7 cellular contexts compared by ENCODE assay signal in the genomic region with DNA sequence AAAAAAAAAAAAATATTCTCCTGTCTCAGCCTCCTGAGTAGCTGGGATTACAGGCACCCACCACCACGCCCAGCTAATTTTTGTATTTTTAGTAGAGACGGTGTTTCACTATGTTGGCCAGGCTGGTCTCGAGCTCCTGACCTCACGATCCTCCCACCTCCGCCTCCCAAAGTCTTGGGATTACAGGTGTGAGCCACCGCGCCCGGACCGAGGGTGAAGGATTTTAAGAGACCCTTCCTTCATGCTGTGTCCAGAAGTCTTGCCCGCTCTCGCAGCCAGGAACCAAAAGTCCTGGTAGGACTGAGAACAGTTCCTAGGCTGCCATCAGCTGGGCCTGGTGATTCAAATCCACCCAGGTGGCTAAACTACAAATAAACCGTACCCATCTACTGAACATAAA. TPM values are rescaled to one million over a fixed set of nuclear protein-coding genes. Genes with fewer than 3 reads are reported as not detected.
DNase-seq lines count a peak whose midpoint lies in the region; ATAC-seq, FAIRE-seq and TF ChIP-seq lines count a peak whose summit lies in the region.
"Not testable (repeated sequence)": the region's sequence is repeated elsewhere in the genome, so short reads cannot be mapped to it uniquely, and the experiment has no call there.

No MANE protein-coding gene starts in this region.

- TF ChIP-seq POLR2A in HepG2 (IDR thresholded peaks at IDR 0.05; ENCODE audit: insufficient read depth in 1 of 2, low read depth in 2 of 2, low read length in 2 of 2): not testable (repeated sequence)

- peak overlapping the region; percentile 73 for H3K4me3 Mint-ChIP-seq in CD4-positive, alpha-beta T cell
- peak overlapping the region; percentile 57 for H3K4me3 Mint-ChIP-seq in activated CD4-positive, alpha-beta memory T cell treated with anti-CD3 and anti-CD28 coated beads, Interleukin-2, amount 10 ng/mL, durations not matched to agents 7 days and 5 days
- peak overlapping the region; percentile 53 for H3K4me3 Mint-ChIP-seq in activated naive CD4-positive, alpha-beta T cell treated with anti-CD3 and anti-CD28 coated beads, Interleukin-2, amount 10 ng/mL, durations not matched to agents 7 days and 5 days
- H3K4me3 Mint-ChIP-seq in central memory CD8-positive, alpha-beta T cell: peak overlapping the region; percentile 43
- peak overlapping the region; percentile 30 for H3K4me3 Mint-ChIP-seq in neural progenitor cell

- H2AFZ ChIP-seq in HepG2 (ENCODE audit: low read length); neural progenitor cell (replicated peaks): not testable (repeated sequence)

- TF ChIP-seq EP300 in HepG2 (IDR thresholded peaks at IDR 0.05; ENCODE audit: low read depth in 2 of 2, low read length in 2 of 2); HepG2 (CRISPR knock-in tag; IDR thresholded peaks at IDR 0.05; ENCODE audit: borderline replicate concordance): not testable (repeated sequence)

- not testable (repeated sequence) for BruUV-seq in Panc1 (replicated peaks; lab: Mats Ljungman, UMichigan); HepG2 (replicated peaks; lab: Mats Ljungman, UMichigan)

- peaks cover 35% of the 10 kb centered on the region for H3F3A ChIP-seq in neural progenitor cell (ENCODE audit: low read depth)

- POLR2A ChIA-PET in CD4-positive, alpha-beta T cell (lab: Charles Lee): interaction anchor here (0.8 to 8.5 kb wide), 5 partner anchors 7 to 99 kb away, joined by 3 to 77 read pairs (median 8); partner anchors contain the start of gene ABCB8
- POLR2A ChIA-PET in Panc1 (lab: Charles Lee): not testable (repeated sequence)
- POLR2A ChIA-PET in activated CD4-positive, alpha-beta memory T cell treated with anti-CD3 and anti-CD28 coated beads, Interleukin-2, amount 10 ng/mL, durations not matched to agents 7 days and 5 days (lab: Charles Lee): interaction anchor here (0.6 to 3.8 kb wide), 8 partner anchors 8 to 1162 kb away, joined by 3 to 34 read pairs (median 6); partner anchors contain the start of genes ABCB8 and NOS3
- POLR2A ChIA-PET in HepG2 (lab: Yijun Ruan, JAX): interaction anchor here (1.5 to 5.2 kb wide), 2 partner anchors 17 to 51 kb away, joined by 8 to 31 read pairs; partner anchors contain the start of gene ABCB8

- H3K27ac Mint-ChIP-seq in CD4-positive, alpha-beta T cell: peak overlapping the region; percentile 97
- H3K27ac Mint-ChIP-seq in activated CD4-positive, alpha-beta memory T cell treated with anti-CD3 and anti-CD28 coated beads, Interleukin-2, amount 10 ng/mL, durations not matched to agents 7 days and 5 days: peak overlapping the region; percentile 97
- H3K27ac Mint-ChIP-seq in activated naive CD4-positive, alpha-beta T cell treated with anti-CD3 and anti-CD28 coated beads, Interleukin-2, amount 10 ng/mL, durations not matched to agents 7 days and 5 days: peak overlapping the region; percentile 94
- peak overlapping the region; percentile 87 for H3K27ac Mint-ChIP-seq in central memory CD8-positive, alpha-beta T cell (ENCODE audit: low read depth)
- H3K27ac Mint-ChIP-seq in neural progenitor cell: peak overlapping the region; percentile 91

- CTCF ChIA-PET in CD4-positive, alpha-beta T cell (lab: Charles Lee): interaction anchor here (2.1 to 2.2 kb wide), 2 partner anchors 26 to 72 kb away, joined by 6 to 7 read pairs; partner anchors contain the start of gene TMUB1
- CTCF ChIA-PET in Panc1 (lab: Charles Lee): not testable (repeated sequence)
- CTCF ChIA-PET in activated CD4-positive, alpha-beta memory T cell treated with anti-CD3 and anti-CD28 coated beads, Interleukin-2, amount 10 ng/mL, durations not matched to agents 7 days and 5 days (lab: Charles Lee): interaction anchor here (0.9 to 4.9 kb wide), 9 partner anchors 8 to 114 kb away, joined by 3 to 57 read pairs (median 13); partner anchors contain the start of gene ABCB8
- CTCF ChIA-PET in activated naive CD4-positive, alpha-beta T cell treated with anti-CD3 and anti-CD28 coated beads, Interleukin-2, amount 10 ng/mL, durations not matched to agents 7 days and 5 days (lab: Charles Lee): interaction anchor here (0.7 to 4.1 kb wide), 9 partner anchors 9 to 113 kb away, joined by 3 to 21 read pairs (median 5); no protein-coding TSS in a partner anchor
- CTCF ChIA-PET in HepG2 (lab: Yijun Ruan, JAX; ENCODE audit: low intra/inter-chr PET ratio, low total read pairs): interaction anchor here (1.1 kb wide), 1 partner anchor 112 kb away, joined by 3 read pairs; no protein-coding TSS in a partner anchor

- not testable (repeated sequence) for FAIRE-seq in HepG2 (lab: Jason Lieb, UNC)

- peaks cover 84% of the 10 kb centered on the region for H3K4me1 Mint-ChIP-seq in CD4-positive, alpha-beta T cell (ENCODE audit: low read depth)
- H3K4me1 Mint-ChIP-seq in activated CD4-positive, alpha-beta memory T cell treated with anti-CD3 and anti-CD28 coated beads, Interleukin-2, amount 10 ng/mL, durations not matched to agents 7 days and 5 days: peaks cover 85% of the 10 kb centered on the region
- H3K4me1 Mint-ChIP-seq in activated naive CD4-positive, alpha-beta T cell treated with anti-CD3 and anti-CD28 coated beads, Interleukin-2, amount 10 ng/mL, durations not matched to agents 7 days and 5 days: peaks cover 91% of the 10 kb centered on the region
- H3K4me1 Mint-ChIP-seq in central memory CD8-positive, alpha-beta T cell: peaks cover 65% of the 10 kb centered on the region
- peaks cover 54% of the 10 kb centered on the region for H3K4me1 Mint-ChIP-seq in neural progenitor cell

- not testable (repeated sequence) for TF ChIP-seq CTCF in CD4-positive, alpha-beta T cell (IDR thresholded peaks at IDR 0.05); Panc1 (IDR thresholded peaks at IDR 0.05); HepG2 (CRISPR knock-in tag; IDR thresholded peaks at IDR 0.05); neural progenitor cell (IDR thresholded peaks at IDR 0.05)

- not testable (repeated sequence) for H3K4me3 ChIP-seq in Panc1 (ENCODE audit: low read depth in 2 of 2, low read length in 2 of 2); neural progenitor cell
- peak overlapping the region in 1 of 3 experiments; percentile 62; a peak in 1 of 6 replicates for H3K4me3 ChIP-seq in HepG2 (replicated peaks in 1 of 3; ENCODE audit: insufficient read depth in 1 of 3, low read depth in 2 of 3, low read length in 3 of 3)

- H3K9me3 ChIP-seq in CD4-positive, alpha-beta T cell (ENCODE audit: control insufficient read depth, low read length); Panc1 (ENCODE audit: control insufficient read depth, insufficient read depth, low read depth, low read length); HepG2 (ENCODE audit: low read length); neural progenitor cell (ENCODE audit: low read depth): not testable (repeated sequence)

- DNase-seq in CD4-positive, alpha-beta T cell; Panc1 (ENCODE audit: low read depth, low spot score); activated CD4-positive, alpha-beta memory T cell treated with anti-CD3 and anti-CD28 coated beads, Interleukin-2, amount 10 ng/mL, durations not matched to agents 7 days and 5 days; activated naive CD4-positive, alpha-beta T cell treated with anti-CD3 and anti-CD28 coated beads, Interleukin-2, amount 10 ng/mL, durations not matched to agents 7 days and 5 days; central memory CD8-positive, alpha-beta T cell (ENCODE audit: low spot score in 2 of 2); HepG2 (ENCODE audit: low spot score); neural progenitor cell (ENCODE audit: low spot score): not testable (repeated sequence)

- not testable (repeated sequence) for H3K9ac ChIP-seq in HepG2 (ENCODE audit: insufficient read depth, low read depth, low read length); neural progenitor cell

- not testable (repeated sequence) for H3K27me3 ChIP-seq in CD4-positive, alpha-beta T cell (ENCODE audit: control insufficient read depth, insufficient read depth, low read length); Panc1 (ENCODE audit: control insufficient read depth, insufficient read depth, low read length); HepG2 (ENCODE audit: control insufficient read depth in 1 of 2, insufficient read depth in 2 of 2, low read length in 2 of 2)
- peaks cover 20% of the 10 kb centered on the region for H3K27me3 ChIP-seq in neural progenitor cell

- H3K36me3 Mint-ChIP-seq in CD4-positive, alpha-beta T cell (ENCODE audit: low read depth); neural progenitor cell: not testable (repeated sequence)
- peaks cover 21% of the 10 kb centered on the region for H3K36me3 Mint-ChIP-seq in activated CD4-positive, alpha-beta memory T cell treated with anti-CD3 and anti-CD28 coated beads, Interleukin-2, amount 10 ng/mL, durations not matched to agents 7 days and 5 days (ENCODE audit: low read depth)
- H3K36me3 Mint-ChIP-seq in activated naive CD4-positive, alpha-beta T cell treated with anti-CD3 and anti-CD28 coated beads, Interleukin-2, amount 10 ng/mL, durations not matched to agents 7 days and 5 days: peaks cover 33% of the 10 kb centered on the region
- peaks cover 25% of the 10 kb centered on the region for H3K36me3 Mint-ChIP-seq in central memory CD8-positive, alpha-beta T cell (ENCODE audit: insufficient read depth)

- peaks cover 34% of the 10 kb centered on the region for H3K4me1 ChIP-seq in Panc1 (ENCODE audit: control insufficient read depth, insufficient read depth, low read length)
- peaks cover 69% of the 10 kb centered on the region for H3K4me1 ChIP-seq in HepG2 (ENCODE audit: insufficient read depth, low read length)
- peaks cover 42% of the 10 kb centered on the region for H3K4me1 ChIP-seq in neural progenitor cell

- not testable (repeated sequence) for H3K36me3 ChIP-seq in Panc1 (ENCODE audit: control insufficient read depth, insufficient read depth, low read length); HepG2 (replicated peaks in 1 of 2; ENCODE audit: control insufficient read depth in 1 of 2, insufficient read depth in 2 of 2, low read length in 2 of 2); neural progenitor cell

- peak overlapping the region; percentile 97 for H3K27ac ChIP-seq in CD4-positive, alpha-beta T cell (ENCODE audit: low read depth, low read length)
- H3K27ac ChIP-seq in Panc1 (ENCODE audit: low read length): 0 out of 2 replicates have a peak overlapping the region, but pooled peaks have one; percentile 17
- H3K27ac ChIP-seq in HepG2 (ENCODE audit: extremely low read length, insufficient read depth, low read length): peak overlapping the region; percentile 60
- not testable (repeated sequence) for H3K27ac ChIP-seq in neural progenitor cell

- TF ChIP-seq RAD21 in HepG2 (CRISPR knock-in tag; IDR thresholded peaks at IDR 0.05): not testable (repeated sequence)

- H3K4me2 ChIP-seq in HepG2 (ENCODE audit: low read depth, low read length): peak overlapping the region; percentile 85; the same call in 1 of the 2 replicates
- not testable (repeated sequence) for H3K4me2 ChIP-seq in neural progenitor cell

- not testable (repeated sequence) for H3K9me3 Mint-ChIP-seq in CD4-positive, alpha-beta T cell; activated CD4-positive, alpha-beta memory T cell treated with anti-CD3 and anti-CD28 coated beads, Interleukin-2, amount 10 ng/mL, durations not matched to agents 7 days and 5 days; activated naive CD4-positive, alpha-beta T cell treated with anti-CD3 and anti-CD28 coated beads, Interleukin-2, amount 10 ng/mL, durations not matched to agents 7 days and 5 days; central memory CD8-positive, alpha-beta T cell; neural progenitor cell

- not testable (repeated sequence) for ATAC-seq in CD4-positive, alpha-beta T cell (ENCODE audit: poor library complexity); Panc1; central memory CD8-positive, alpha-beta T cell (replicated peaks; ENCODE audit: extremely low read depth, poor library complexity, severe bottlenecking); HepG2

- WGBS in HepG2 (ENCODE audit: low lambda C conversion rate): 88% methylated on average over 10 of the region's 12 CpGs

- in situ Hi-C loops in Panc1 (cut with HindIII; ENCODE audit: low pct_unique_long_range_greater_than_20kb, low sequenced_read_pairs); HepG2 (cut with HindIII; ENCODE audit: extremely low pct_ligation_motif_present, low pct_unique_long_range_greater_than_20kb): not testable (repeated sequence)

- not testable (repeated sequence) for H3K27me3 Mint-ChIP-seq in CD4-positive, alpha-beta T cell; activated CD4-positive, alpha-beta memory T cell treated with anti-CD3 and anti-CD28 coated beads, Interleukin-2, amount 10 ng/mL, durations not matched to agents 7 days and 5 days; activated naive CD4-positive, alpha-beta T cell treated with anti-CD3 and anti-CD28 coated beads, Interleukin-2, amount 10 ng/mL, durations not matched to agents 7 days and 5 days; central memory CD8-positive, alpha-beta T cell; neural progenitor cell (ENCODE audit: insufficient read depth, low read depth)

- not testable (repeated sequence) for H3K79me2 ChIP-seq in HepG2 (ENCODE audit: insufficient read depth, low read length); neural progenitor cell (ENCODE audit: low read depth)

- not testable (repeated sequence) for H4K20me1 ChIP-seq in HepG2 (ENCODE audit: insufficient read depth, low read length); neural progenitor cell (ENCODE audit: low read depth)

- intact Hi-C loops in CD4-positive, alpha-beta T cell (cut with DNase I, micrococcal nuclease): loop anchor here (2.0 to 10.0 kb wide), 4 partner anchors 34 to 923 kb away; partner anchors contain the start of gene KCNH2 (in 1 of the 2)
- intact Hi-C loops in Panc1 (cut with micrococcal nuclease; ENCODE audit: unreplicated experiment): loop anchor here (2.0 kb wide), 1 partner anchor 99 kb away; no protein-coding TSS in a partner anchor
- intact Hi-C loops in HepG2 (cut with micrococcal nuclease; ENCODE audit: unreplicated experiment): not testable (repeated sequence)

RNA-seq across cellular contexts. Expression of gene ATG9B, which starts 12.7 kb away (rescaled TPM):
- 10 to 100 TPM; 16.8 to 17.1 TPM for total RNA-seq in CD4-positive, alpha-beta T cell
- total RNA-seq in Panc1 (2021; ENCODE audit: unreplicated experiment) (0.98 TPM), HepG2 (2016; rRNA removed; fragmentation: Illumina TruSeq; extraction: Trizol) (not detected in 2 replicates), neural progenitor cell (ENCODE audit: low replicate concordance) (0.43 and 1.8 TPM in 2 replicates)
- polyA plus RNA-seq in Panc1 (2012; ENCODE audit: insufficient read length): 1.6 TPM
- 1 to 10 TPM; 7.9 to 8.6 TPM for total RNA-seq in activated CD4-positive, alpha-beta memory T cell treated with anti-CD3 and anti-CD28 coated beads, Interleukin-2, amount 10 ng/mL, durations not matched to agents 7 days and 5 days
- 0.18 TPM in 1 of 2 replicates, not detected in the other for total RNA-seq in HepG2 (2016; cell fraction: cytosol; rRNA removed; fragmentation: Illumina TruSeq; extraction: Trizol; ENCODE audit: low read depth)
- 0.04 TPM in 1 of 2 replicates, not detected in the other for total RNA-seq in HepG2 (2016; cell fraction: insoluble cytoplasmic fraction; rRNA removed; fragmentation: Illumina TruSeq; extraction: Trizol)
- total RNA-seq in HepG2 (2016; cell fraction: membrane; rRNA removed; fragmentation: Illumina TruSeq; extraction: Trizol): not detected in 2 replicates
- 0.13 TPM in 1 of 2 replicates, not detected in the other for total RNA-seq in HepG2 (2016; cell fraction: nucleus; rRNA removed; fragmentation: Illumina TruSeq; extraction: Trizol)
- polyA plus RNA-seq in HepG2 (2011; rRNA removed): 0.24 and 0.39 TPM in 2 replicates
- 0.13 and 0.15 TPM in 2 replicates for polyA plus RNA-seq in HepG2 (2011; cell fraction: cytosol; rRNA removed)
- 2.9 and 3.2 TPM in 2 replicates for polyA plus RNA-seq in HepG2 (2011; cell fraction: nucleus; rRNA removed)
- polyA plus RNA-seq in HepG2 (2012): 0.51 and 0.72 TPM in 2 replicates
- not detected in 2 replicates for polyA plus RNA-seq in HepG2 (2016; cell fraction: cytosol; fragmentation: Illumina TruSeq; extraction: Trizol; ENCODE audit: low read depth)
- not detected in 2 replicates for polyA plus RNA-seq in HepG2 (2016; cell fraction: insoluble cytoplasmic fraction; fragmentation: Illumina TruSeq; extraction: Trizol; ENCODE audit: low read depth)
- polyA plus RNA-seq in HepG2 (2016; cell fraction: membrane; fragmentation: Illumina TruSeq; extraction: Trizol; ENCODE audit: low read depth): not detected in 2 replicates
- polyA plus RNA-seq in HepG2 (2016; cell fraction: nucleus; fragmentation: Illumina TruSeq; extraction: Trizol; ENCODE audit: insufficient read depth, low read depth): 0.12 and 0.88 TPM in 2 replicates
- polyA minus RNA-seq in HepG2 (2011; rRNA and poly(A)+ RNA removed; ENCODE audit: low replicate concordance): 0.08 TPM in 1 of 2 replicates, not detected in the other
- polyA minus RNA-seq in HepG2 (2011; cell fraction: cytosol; rRNA and poly(A)+ RNA removed): not detected in 2 replicates
- polyA minus RNA-seq in HepG2 (2011; cell fraction: nucleus; rRNA and poly(A)+ RNA removed): 0.25 and 0.26 TPM in 2 replicates

RNA-seq across cellular contexts. Expression of gene ABCB8, which starts 16.6 kb away (rescaled TPM):
- total RNA-seq in CD4-positive, alpha-beta T cell: 10 to 100 TPM; 57.0 to 62.2 TPM
- total RNA-seq in Panc1 (2021; ENCODE audit: unreplicated experiment) (49.8 TPM), HepG2 (2016; rRNA removed; fragmentation: Illumina TruSeq; extraction: Trizol) (7.2 and 16.7 TPM in 2 replicates), neural progenitor cell (ENCODE audit: low replicate concordance) (7.9 and 19.9 TPM in 2 replicates)
- polyA plus RNA-seq in Panc1 (2012; ENCODE audit: insufficient read length): 52.3 TPM
- 10 to 100 TPM; 51.2 to 53.3 TPM for total RNA-seq in activated CD4-positive, alpha-beta memory T cell treated with anti-CD3 and anti-CD28 coated beads, Interleukin-2, amount 10 ng/mL, durations not matched to agents 7 days and 5 days
- 1.1 and 2.0 TPM in 2 replicates for total RNA-seq in HepG2 (2016; cell fraction: cytosol; rRNA removed; fragmentation: Illumina TruSeq; extraction: Trizol; ENCODE audit: low read depth)
- 7.2 and 16.4 TPM in 2 replicates for total RNA-seq in HepG2 (2016; cell fraction: insoluble cytoplasmic fraction; rRNA removed; fragmentation: Illumina TruSeq; extraction: Trizol)
- total RNA-seq in HepG2 (2016; cell fraction: membrane; rRNA removed; fragmentation: Illumina TruSeq; extraction: Trizol): 3.4 and 3.7 TPM in 2 replicates
- total RNA-seq in HepG2 (2016; cell fraction: nucleus; rRNA removed; fragmentation: Illumina TruSeq; extraction: Trizol): 12.9 and 13.9 TPM in 2 replicates
- 6.6 and 6.9 TPM in 2 replicates for polyA plus RNA-seq in HepG2 (2011; rRNA removed)
- polyA plus RNA-seq in HepG2 (2011; cell fraction: cytosol; rRNA removed): 3.9 and 9.1 TPM in 2 replicates
- 20.5 and 25.6 TPM in 2 replicates for polyA plus RNA-seq in HepG2 (2011; cell fraction: nucleus; rRNA removed)
- polyA plus RNA-seq in HepG2 (2012): 4.2 and 4.4 TPM in 2 replicates
- polyA plus RNA-seq in HepG2 (2016; cell fraction: cytosol; fragmentation: Illumina TruSeq; extraction: Trizol; ENCODE audit: low read depth): 1.5 and 1.9 TPM in 2 replicates
- polyA plus RNA-seq in HepG2 (2016; cell fraction: insoluble cytoplasmic fraction; fragmentation: Illumina TruSeq; extraction: Trizol; ENCODE audit: low read depth): 5.2 and 6.7 TPM in 2 replicates
- 2.6 and 2.9 TPM in 2 replicates for polyA plus RNA-seq in HepG2 (2016; cell fraction: membrane; fragmentation: Illumina TruSeq; extraction: Trizol; ENCODE audit: low read depth)
- polyA plus RNA-seq in HepG2 (2016; cell fraction: nucleus; fragmentation: Illumina TruSeq; extraction: Trizol; ENCODE audit: insufficient read depth, low read depth): 23.3 and 23.7 TPM in 2 replicates
- polyA minus RNA-seq in HepG2 (2011; rRNA and poly(A)+ RNA removed; ENCODE audit: low replicate concordance): 34.8 and 52.5 TPM in 2 replicates
- 7.6 and 11.1 TPM in 2 replicates for polyA minus RNA-seq in HepG2 (2011; cell fraction: cytosol; rRNA and poly(A)+ RNA removed)
- 13.7 and 16.2 TPM in 2 replicates for polyA minus RNA-seq in HepG2 (2011; cell fraction: nucleus; rRNA and poly(A)+ RNA removed)

RNA-seq across cellular contexts. Expression of gene NOS3, which starts 20.8 kb away (rescaled TPM):
- total RNA-seq in CD4-positive, alpha-beta T cell: 1 to 10 TPM; 3.9 to 7.1 TPM
- total RNA-seq in Panc1 (2021; ENCODE audit: unreplicated experiment): 3.1 TPM
- 7.4 TPM for polyA plus RNA-seq in Panc1 (2012; ENCODE audit: insufficient read length)
- total RNA-seq in activated CD4-positive, alpha-beta memory T cell treated with anti-CD3 and anti-CD28 coated beads, Interleukin-2, amount 10 ng/mL, durations not matched to agents 7 days and 5 days: 10 to 100 TPM; 27.7 to 30.2 TPM
- total RNA-seq in HepG2 (2016; rRNA removed; fragmentation: Illumina TruSeq; extraction: Trizol): 3.7 and 4.8 TPM in 2 replicates
- 2.6 and 2.9 TPM in 2 replicates for total RNA-seq in HepG2 (2016; cell fraction: cytosol; rRNA removed; fragmentation: Illumina TruSeq; extraction: Trizol; ENCODE audit: low read depth)
- 4.2 and 4.4 TPM in 2 replicates for total RNA-seq in HepG2 (2016; cell fraction: insoluble cytoplasmic fraction; rRNA removed; fragmentation: Illumina TruSeq; extraction: Trizol)
- total RNA-seq in HepG2 (2016; cell fraction: membrane; rRNA removed; fragmentation: Illumina TruSeq; extraction: Trizol): 3.6 and 5.1 TPM in 2 replicates
- 3.2 and 5.3 TPM in 2 replicates for total RNA-seq in HepG2 (2016; cell fraction: nucleus; rRNA removed; fragmentation: Illumina TruSeq; extraction: Trizol)
- polyA plus RNA-seq in HepG2 (2011; rRNA removed): 7.5 and 10.1 TPM in 2 replicates
- polyA plus RNA-seq in HepG2 (2011; cell fraction: cytosol; rRNA removed): 5.8 and 10.0 TPM in 2 replicates
- polyA plus RNA-seq in HepG2 (2011; cell fraction: nucleus; rRNA removed): 17.6 and 19.9 TPM in 2 replicates
- 4.8 and 5.0 TPM in 2 replicates for polyA plus RNA-seq in HepG2 (2012)
- polyA plus RNA-seq in HepG2 (2016; cell fraction: cytosol; fragmentation: Illumina TruSeq; extraction: Trizol; ENCODE audit: low read depth): 3.9 and 4.8 TPM in 2 replicates
- 7.8 and 8.1 TPM in 2 replicates for polyA plus RNA-seq in HepG2 (2016; cell fraction: insoluble cytoplasmic fraction; fragmentation: Illumina TruSeq; extraction: Trizol; ENCODE audit: low read depth)
- 5.6 and 8.0 TPM in 2 replicates for polyA plus RNA-seq in HepG2 (2016; cell fraction: membrane; fragmentation: Illumina TruSeq; extraction: Trizol; ENCODE audit: low read depth)
- polyA plus RNA-seq in HepG2 (2016; cell fraction: nucleus; fragmentation: Illumina TruSeq; extraction: Trizol; ENCODE audit: insufficient read depth, low read depth): 5.7 and 8.2 TPM in 2 replicates
- 0.65 and 23.1 TPM in 2 replicates for polyA minus RNA-seq in HepG2 (2011; rRNA and poly(A)+ RNA removed; ENCODE audit: low replicate concordance)
- polyA minus RNA-seq in HepG2 (2011; cell fraction: cytosol; rRNA and poly(A)+ RNA removed): 8.4 and 12.0 TPM in 2 replicates
- polyA minus RNA-seq in HepG2 (2011; cell fraction: nucleus; rRNA and poly(A)+ RNA removed): 5.0 and 6.3 TPM in 2 replicates
- 1.3 and 11.0 TPM in 2 replicates for total RNA-seq in neural progenitor cell (ENCODE audit: low replicate concordance)

RNA-seq across cellular contexts. Expression of gene KCNH2, which starts 33.5 kb away (rescaled TPM):
- 1 to 10 TPM; 1.9 to 2.3 TPM for total RNA-seq in CD4-positive, alpha-beta T cell
- 1.8 TPM for total RNA-seq in Panc1 (2021; ENCODE audit: unreplicated experiment)
- polyA plus RNA-seq in Panc1 (2012; ENCODE audit: insufficient read length): 3.1 TPM
- under 1 TPM; 0.15 to 0.38 TPM for total RNA-seq in activated CD4-positive, alpha-beta memory T cell treated with anti-CD3 and anti-CD28 coated beads, Interleukin-2, amount 10 ng/mL, durations not matched to agents 7 days and 5 days
- 0.11 TPM in 1 of 2 replicates, not detected in the other for total RNA-seq in HepG2 (2016; rRNA removed; fragmentation: Illumina TruSeq; extraction: Trizol)
- total RNA-seq in HepG2 (2016; cell fraction: cytosol; rRNA removed; fragmentation: Illumina TruSeq; extraction: Trizol; ENCODE audit: low read depth): not detected in 2 replicates
- 0.13 TPM in 1 of 2 replicates, not detected in the other for total RNA-seq in HepG2 (2016; cell fraction: insoluble cytoplasmic fraction; rRNA removed; fragmentation: Illumina TruSeq; extraction: Trizol)
- total RNA-seq in HepG2 (2016; cell fraction: membrane; rRNA removed; fragmentation: Illumina TruSeq; extraction: Trizol): 0.07 and 0.09 TPM in 2 replicates
- total RNA-seq in HepG2 (2016; cell fraction: nucleus; rRNA removed; fragmentation: Illumina TruSeq; extraction: Trizol): 0.09 and 0.28 TPM in 2 replicates
- polyA plus RNA-seq in HepG2 (2011; rRNA removed): 0.09 and 0.12 TPM in 2 replicates
- 0.09 and 0.11 TPM in 2 replicates for polyA plus RNA-seq in HepG2 (2011; cell fraction: cytosol; rRNA removed)
- polyA plus RNA-seq in HepG2 (2011; cell fraction: nucleus; rRNA removed): 0.32 and 0.38 TPM in 2 replicates
- 0.07 TPM in 1 of 2 replicates, not detected in the other for polyA plus RNA-seq in HepG2 (2012)
- polyA plus RNA-seq in HepG2 (2016; cell fraction: cytosol; fragmentation: Illumina TruSeq; extraction: Trizol; ENCODE audit: low read depth): 0.03 TPM in 1 of 2 replicates, not detected in the other
- polyA plus RNA-seq in HepG2 (2016; cell fraction: insoluble cytoplasmic fraction; fragmentation: Illumina TruSeq; extraction: Trizol; ENCODE audit: low read depth): not detected in 2 replicates
- polyA plus RNA-seq in HepG2 (2016; cell fraction: membrane; fragmentation: Illumina TruSeq; extraction: Trizol; ENCODE audit: low read depth): 0.06 TPM in 1 of 2 replicates, not detected in the other
- polyA plus RNA-seq in HepG2 (2016; cell fraction: nucleus; fragmentation: Illumina TruSeq; extraction: Trizol; ENCODE audit: insufficient read depth, low read depth): not detected in 2 replicates
- polyA minus RNA-seq in HepG2 (2011; rRNA and poly(A)+ RNA removed; ENCODE audit: low replicate concordance): 0.74 and 1.2 TPM in 2 replicates
- 0.30 TPM in 1 of 2 replicates, not detected in the other for polyA minus RNA-seq in HepG2 (2011; cell fraction: cytosol; rRNA and poly(A)+ RNA removed)
- 0.13 TPM in 1 of 2 replicates, not detected in the other for polyA minus RNA-seq in HepG2 (2011; cell fraction: nucleus; rRNA and poly(A)+ RNA removed)
- 2.6 and 11.1 TPM in 2 replicates for total RNA-seq in neural progenitor cell (ENCODE audit: low replicate concordance)

RNA-seq across cellular contexts. Expression of gene ASIC3, which starts 36.7 kb away (rescaled TPM):
- 10 to 100 TPM; 13.8 to 15.2 TPM for total RNA-seq in CD4-positive, alpha-beta T cell
- 1.3 TPM for total RNA-seq in Panc1 (2021; ENCODE audit: unreplicated experiment)
- 1.7 TPM for polyA plus RNA-seq in Panc1 (2012; ENCODE audit: insufficient read length)
- total RNA-seq in activated CD4-positive, alpha-beta memory T cell treated with anti-CD3 and anti-CD28 coated beads, Interleukin-2, amount 10 ng/mL, durations not matched to agents 7 days and 5 days: 1 to 10 TPM; 5.5 to 6.2 TPM
- not detected in 2 replicates for total RNA-seq in HepG2 (2016; rRNA removed; fragmentation: Illumina TruSeq; extraction: Trizol)
- not detected in 2 replicates for total RNA-seq in HepG2 (2016; cell fraction: cytosol; rRNA removed; fragmentation: Illumina TruSeq; extraction: Trizol; ENCODE audit: low read depth)
- total RNA-seq in HepG2 (2016; cell fraction: insoluble cytoplasmic fraction; rRNA removed; fragmentation: Illumina TruSeq; extraction: Trizol): 0.11 TPM in 1 of 2 replicates, not detected in the other
- total RNA-seq in HepG2 (2016; cell fraction: membrane; rRNA removed; fragmentation: Illumina TruSeq; extraction: Trizol): not detected in 2 replicates
- total RNA-seq in HepG2 (2016; cell fraction: nucleus; rRNA removed; fragmentation: Illumina TruSeq; extraction: Trizol): 0.28 TPM in 1 of 2 replicates, not detected in the other
- 0.50 and 0.51 TPM in 2 replicates for polyA plus RNA-seq in HepG2 (2011; rRNA removed)
- 0.11 and 0.27 TPM in 2 replicates for polyA plus RNA-seq in HepG2 (2011; cell fraction: cytosol; rRNA removed)
- 4.2 and 4.6 TPM in 2 replicates for polyA plus RNA-seq in HepG2 (2011; cell fraction: nucleus; rRNA removed)
- polyA plus RNA-seq in HepG2 (2012): 0.56 and 1.0 TPM in 2 replicates
- not detected in 2 replicates for polyA plus RNA-seq in HepG2 (2016; cell fraction: cytosol; fragmentation: Illumina TruSeq; extraction: Trizol; ENCODE audit: low read depth)
- not detected in 2 replicates for polyA plus RNA-seq in HepG2 (2016; cell fraction: insoluble cytoplasmic fraction; fragmentation: Illumina TruSeq; extraction: Trizol; ENCODE audit: low read depth)
- polyA plus RNA-seq in HepG2 (2016; cell fraction: membrane; fragmentation: Illumina TruSeq; extraction: Trizol; ENCODE audit: low read depth): not detected in 2 replicates
- 0.38 and 0.67 TPM in 2 replicates for polyA plus RNA-seq in HepG2 (2016; cell fraction: nucleus; fragmentation: Illumina TruSeq; extraction: Trizol; ENCODE audit: insufficient read depth, low read depth)
- polyA minus RNA-seq in HepG2 (2011; rRNA and poly(A)+ RNA removed; ENCODE audit: low replicate concordance): 0.48 and 3.4 TPM in 2 replicates
- polyA minus RNA-seq in HepG2 (2011; cell fraction: cytosol; rRNA and poly(A)+ RNA removed): not detected in 2 replicates
- 0.25 and 0.52 TPM in 2 replicates for polyA minus RNA-seq in HepG2 (2011; cell fraction: nucleus; rRNA and poly(A)+ RNA removed)
- 1.6 TPM in 1 of 2 replicates, not detected in the other for total RNA-seq in neural progenitor cell (ENCODE audit: low replicate concordance)
